ENCODE assay signal across 8 cellular contexts in genomic region chr11:128848815-128849455, GRCh38. TPM values are rescaled to one million over a fixed set of nuclear protein-coding genes. Genes with fewer than 3 reads are reported as not detected.
A peak's percentile ranks its signal among the peaks of the same experiment; 100 is the strongest.
DNase-seq lines count a peak whose midpoint lies in the region; TF ChIP-seq lines count a peak whose summit lies in the region.

No MANE protein-coding gene starts in this region.

- CTCF ChIA-PET in activated CD4-positive, alpha-beta memory T cell treated with anti-CD3 and anti-CD28 coated beads for 36 hours (lab: Charles Lee): interaction anchor here (0.7 to 5.3 kb wide), 16 partner anchors 8 to 698 kb away, joined by 3 to 38 read pairs (median 5); no protein-coding TSS in a partner anchor

- H2BK5ac ChIP-seq in neuronal stem cell (ENCODE audit: low read length): no peak overlapping the region

- H4K8ac ChIP-seq in neuronal stem cell (ENCODE audit: low read depth, low read length): no peak overlapping the region

- H3K27me3 ChIP-seq in endodermal cell (ENCODE audit: control insufficient read depth, insufficient read depth, low read length, poor library complexity, severe bottlenecking) (no peaks in the 10 kb centered on the region), neuronal stem cell (ENCODE audit: control insufficient read depth in 3 of 3, insufficient read depth in 3 of 3, low read depth in 1 of 3, low read length in 3 of 3) (no peaks in the 10 kb centered on the region), sigmoid colon (no peaks in the 10 kb centered on the region)

- H3K4me3 Mint-ChIP-seq in HFFc6 (no peak overlapping the region), endodermal cell (no peak overlapping the region)
- no peak overlapping the region for H3K4me3 Mint-ChIP-seq in activated CD4-positive, alpha-beta memory T cell treated with anti-CD3 and anti-CD28 coated beads for 36 hours

- H3K79me1 ChIP-seq in neuronal stem cell (ENCODE audit: low read depth, low read length): no peaks in the 10 kb centered on the region

- POLR2A ChIA-PET in activated CD4-positive, alpha-beta memory T cell treated with anti-CD3 and anti-CD28 coated beads for 36 hours (lab: Charles Lee): no interaction called here

- no peaks in the 10 kb centered on the region for H3K4me1 ChIP-seq in endodermal cell (ENCODE audit: control insufficient read depth, insufficient read depth, low read length)
- no peaks in the 10 kb centered on the region for H3K4me1 ChIP-seq in neuronal stem cell (ENCODE audit: control insufficient read depth in 2 of 2, insufficient read depth in 1 of 2, low read depth in 1 of 2, low read length in 2 of 2)
- H3K4me1 ChIP-seq in sigmoid colon: no peaks in the 10 kb centered on the region

- H3K27ac Mint-ChIP-seq in HFFc6 (no peak overlapping the region), endodermal cell (no peak overlapping the region)
- H3K27ac Mint-ChIP-seq in activated CD4-positive, alpha-beta memory T cell treated with anti-CD3 and anti-CD28 coated beads for 36 hours: no peak overlapping the region

- TF ChIP-seq POLR2A in NB4 (IDR thresholded peaks at IDR 0.05; ENCODE audit: extremely low read depth, insufficient read length): no peak
- TF ChIP-seq POLR2A in sigmoid colon (IDR thresholded peaks at IDR 0.05): no peak

- no peak overlapping the region for H3K4ac ChIP-seq in neuronal stem cell (ENCODE audit: low read length)

- H3K27me3 Mint-ChIP-seq in HFFc6 (ENCODE audit: insufficient read depth): peaks cover 6% of the 10 kb centered on the region
- no peaks in the 10 kb centered on the region for H3K27me3 Mint-ChIP-seq in activated CD4-positive, alpha-beta memory T cell treated with anti-CD3 and anti-CD28 coated beads for 36 hours
- H3K27me3 Mint-ChIP-seq in endodermal cell (ENCODE audit: insufficient read depth): peaks cover 2% of the 10 kb centered on the region

- H2BK120ac ChIP-seq in neuronal stem cell (ENCODE audit: low read depth, low read length): no peak overlapping the region

- no peak overlapping the region for H2AFZ ChIP-seq in neuronal stem cell (ENCODE audit: low read length)

- H3K4me3 ChIP-seq in NB4 (ENCODE audit: low read depth, low read length) (no peak overlapping the region), endodermal cell (ENCODE audit: low read length) (no peak overlapping the region), neuronal stem cell (ENCODE audit: low read length in 2 of 2) (no peak overlapping the region), sigmoid colon (no peak overlapping the region)

- intact Hi-C loops in activated CD4-positive, alpha-beta memory T cell treated with anti-CD3 and anti-CD28 coated beads for 36 hours (cut with micrococcal nuclease): loop anchor here (1.0 to 5.0 kb wide), 3 partner anchors 677 to 817 kb away; no protein-coding TSS in a partner anchor
- intact Hi-C loops in sigmoid colon (cut with DNase I): no loop called here

- H3K9me3 Mint-ChIP-seq in HFFc6 (no peaks in the 10 kb centered on the region), endodermal cell (no peaks in the 10 kb centered on the region)
- no peaks in the 10 kb centered on the region for H3K9me3 Mint-ChIP-seq in activated CD4-positive, alpha-beta memory T cell treated with anti-CD3 and anti-CD28 coated beads for 36 hours

- no peak overlapping the region for H4K91ac ChIP-seq in neuronal stem cell (ENCODE audit: low read depth, low read length, poor library complexity)

- H3K9ac ChIP-seq in endodermal cell (ENCODE audit: extremely low read depth, low read length, poor library complexity, severe bottlenecking): no peak overlapping the region
- no peak overlapping the region for H3K9ac ChIP-seq in neuronal stem cell (ENCODE audit: low read depth, low read length, poor library complexity)

- H3K27ac ChIP-seq in endodermal cell (ENCODE audit: low read depth, low read length) (no peak overlapping the region), neuronal stem cell (replicated peaks; ENCODE audit: low read length) (no peak overlapping the region), sigmoid colon (no peak overlapping the region)

- no peak overlapping the region for H3K23ac ChIP-seq in neuronal stem cell (ENCODE audit: low read depth, low read length, poor library complexity)

- no peak overlapping the region for H3K4me2 ChIP-seq in neuronal stem cell (ENCODE audit: insufficient read depth, low read length, poor library complexity, severe bottlenecking)

- in situ Hi-C loops in GM13977 (cut with MboI; ENCODE audit: low pct_unique_long_range_greater_than_20kb, low sequenced_read_pairs, unreplicated experiment): loop anchor here (25.0 kb wide), 1 partner anchor 212 kb away; no protein-coding TSS in a partner anchor

- H3K9me3 ChIP-seq in endodermal cell (ENCODE audit: control insufficient read depth, low read length) (no peaks in the 10 kb centered on the region), neuronal stem cell (replicated peaks in 1 of 2; ENCODE audit: control insufficient read depth in 2 of 2, insufficient read depth in 1 of 2, low read depth in 1 of 2, low read length in 2 of 2) (no peaks in the 10 kb centered on the region), sigmoid colon (no peaks in the 10 kb centered on the region)

- H2BK15ac ChIP-seq in neuronal stem cell (ENCODE audit: low read length): no peak overlapping the region

- no peak overlapping the region for H3K18ac ChIP-seq in neuronal stem cell (ENCODE audit: low read length)

- WGBS in endodermal cell (ENCODE audit: insufficient coverage in 1 of 2, insufficient read length in 1 of 2), 2 experiments: 36 to 63% methylated on average over 3 to 10 of the region's 10 CpGs
- no CpG with 5 or more reads among the region's 10 CpGs for WGBS in neuronal stem cell (ENCODE audit: extremely low coverage in 2 of 2, insufficient read length in 2 of 2, insufficient replicate concordance in 1 of 2), 2 donors
- 26 to 34% methylated on average over 10 of the region's 10 CpGs for WGBS in sigmoid colon, 2 donors

- no peak for TF ChIP-seq EP300 in sigmoid colon (IDR thresholded peaks at IDR 0.05)

- H3K14ac ChIP-seq in neuronal stem cell (ENCODE audit: low read length): no peak overlapping the region

- no peaks in the 10 kb centered on the region for H3K36me3 ChIP-seq in endodermal cell (ENCODE audit: control insufficient read depth, insufficient read depth, low read length)
- H3K36me3 ChIP-seq in neuronal stem cell (replicated peaks in 1 of 2; ENCODE audit: control insufficient read depth in 2 of 2, insufficient read depth in 2 of 2, low read length in 2 of 2): no peaks in the 10 kb centered on the region
- H3K36me3 ChIP-seq in sigmoid colon: no peaks in the 10 kb centered on the region

- H2BK12ac ChIP-seq in neuronal stem cell (ENCODE audit: low read length): no peak overlapping the region

- TF ChIP-seq CTCF in GM13977 (IDR thresholded peaks at IDR 0.05; ENCODE audit: extremely low read depth, insufficient read depth, missing control alignments): peak; percentile 94
- TF ChIP-seq CTCF in HFFc6 (IDR thresholded peaks at IDR 0.05): peak; percentile 89
- TF ChIP-seq CTCF in NB4 (IDR thresholded peaks at IDR 0.05; ENCODE audit: low read depth, low read length): peak; percentile 94
- TF ChIP-seq CTCF in endodermal cell (conservative IDR thresholded peaks at IDR 0.05): peak; percentile 99
- TF ChIP-seq CTCF in sigmoid colon (IDR thresholded peaks at IDR 0.05): peak in 1 of 4 experiments; percentile 40

- no peaks in the 10 kb centered on the region for H3K36me3 Mint-ChIP-seq in HFFc6 (ENCODE audit: low read depth)
- H3K36me3 Mint-ChIP-seq in activated CD4-positive, alpha-beta memory T cell treated with anti-CD3 and anti-CD28 coated beads for 36 hours: no peaks in the 10 kb centered on the region
- no peaks in the 10 kb centered on the region for H3K36me3 Mint-ChIP-seq in endodermal cell (ENCODE audit: low read depth)

- H3K4me1 Mint-ChIP-seq in HFFc6 (ENCODE audit: low read depth): no peaks in the 10 kb centered on the region
- peaks cover 23% of the 10 kb centered on the region for H3K4me1 Mint-ChIP-seq in activated CD4-positive, alpha-beta memory T cell treated with anti-CD3 and anti-CD28 coated beads for 36 hours (ENCODE audit: low read depth)
- no peaks in the 10 kb centered on the region for H3K4me1 Mint-ChIP-seq in endodermal cell

- DNase-seq in GM13977 (ENCODE audit: low spot score): peak; percentile 70
- DNase-seq in HFFc6: no peak
- peak; percentile 69 for DNase-seq in NB4 (ENCODE audit: low read depth)
- peak; percentile 82 for DNase-seq in activated CD4-positive, alpha-beta memory T cell treated with anti-CD3 and anti-CD28 coated beads for 36 hours
- peak; percentile 96 for DNase-seq in endodermal cell
- DNase-seq in neuronal stem cell (ENCODE audit: low spot score): peak; percentile 60
- DNase-seq in sigmoid colon: no peak
- DNase-seq in NCI-H524 treated with DMSO at 0.1 percent for 48 hours (lab: John Stamatoyannopoulos, UW): no peak

- H2AK5ac ChIP-seq in neuronal stem cell (ENCODE audit: low read depth, low read length): no peak overlapping the region

RNA-seq across cellular contexts. Expression of gene KCNJ1, which starts 18.2 kb away (rescaled TPM):
- not detected for total RNA-seq in HFFc6 (2021; fragmentation: NEBNext Ultra II Directional; extraction: Animal tissue kit (Norgen Biotek cat#: 25700))
- not detected for total RNA-seq in activated CD4-positive, alpha-beta memory T cell treated with anti-CD3 and anti-CD28 coated beads for 36 hours
- total RNA-seq in endodermal cell: not detected
- polyA plus RNA-seq in endodermal cell (2013, experiment 1 of 2): 0.36 TPM
- not detected for polyA plus RNA-seq in endodermal cell (2013, experiment 2 of 2)
- polyA plus RNA-seq in neuronal stem cell (2013, experiment 1 of 2): 0.07 TPM
- 0.07 TPM for polyA plus RNA-seq in neuronal stem cell (2013, experiment 2 of 2)
- total RNA-seq in sigmoid colon: under 1 TPM in 1 of 4 donors, not detected in 3; 0.81 TPM
- polyA plus RNA-seq in sigmoid colon: not detected

RNA-seq across cellular contexts. Expression of gene KCNJ5, which starts 42.2 kb away (rescaled TPM):
- not detected for total RNA-seq in HFFc6 (2021; fragmentation: NEBNext Ultra II Directional; extraction: Animal tissue kit (Norgen Biotek cat#: 25700))
- not detected for total RNA-seq in activated CD4-positive, alpha-beta memory T cell treated with anti-CD3 and anti-CD28 coated beads for 36 hours
- 1 to 10 TPM in 1 of 2 donors, under 1 TPM in 1; 0.60 to 1.1 TPM for total RNA-seq in endodermal cell
- 0.64 TPM for polyA plus RNA-seq in endodermal cell (2013, experiment 1 of 2)
- 1.2 TPM for polyA plus RNA-seq in endodermal cell (2013, experiment 2 of 2)
- polyA plus RNA-seq in neuronal stem cell (2013, experiment 1 of 2): 0.21 TPM
- 0.21 TPM for polyA plus RNA-seq in neuronal stem cell (2013, experiment 2 of 2)
- total RNA-seq in sigmoid colon: 1 to 10 TPM; 1.8 to 4.7 (median 2.9) TPM
- under 1 TPM in 2 of 3 donors, not detected in 1; 0.58 to 0.60 TPM for polyA plus RNA-seq in sigmoid colon

Comparison
In these comparisons a context has a peak if more than half of its experiments do, and no peak if none do; other contexts are left out.
1. DNase-seq: peak in GM13977 (single experiment), NB4 (single experiment), activated CD4-positive, alpha-beta memory T cell treated with anti-CD3 and anti-CD28 coated beads for 36 hours (single experiment), endodermal cell (single experiment) and neuronal stem cell (single experiment); none in HFFc6 (single experiment), sigmoid colon (single experiment) and NCI-H524 treated with DMSO at 0.1 percent for 48 hours (single experiment).